Comparison of ENCODE assay signal across 22 cellular contexts in genomic region chr7:94345907-94346306, GRCh38. TPM values are rescaled to one million over a fixed set of nuclear protein-coding genes. Genes with fewer than 3 reads are reported as not detected.
"Had no signal": no experiment of that assay in that cellular context is flagged by ENCODE, and none has a peak within 500 bp of the region (broad histone marks: within the 10 kb centered on the region; RNA-seq: fewer than 3 reads in every experiment).

No MANE protein-coding gene starts in this region.

- H3K27ac ChIP-seq: neutrophil, right atrium auricular region, testis had no signal

- ATAC-seq: effector memory CD8-positive, alpha-beta T cell; left cardiac atrium; left ventricle myocardium superior; naive thymus-derived CD4-positive, alpha-beta T cell; stimulated activated naive B cell treated with anti-CD40 and anti-IgM and Interleukin-4, amounts not matched to agents 10 μg/mL and 1 μg/mL and 100 μg/mL, for 72 hours; stimulated activated naive CD8-positive, alpha-beta T cell treated with anti-CD3 and anti-CD28 coated beads, Interleukin-15, amount 100 ng/mL, for 72 hours had no signal

- H3K36me3 Mint-ChIP-seq: naive thymus-derived CD4-positive, alpha-beta T cell; stimulated activated naive B cell treated with anti-CD40 and anti-IgM and Interleukin-4, amounts not matched to agents 10 μg/mL and 1 μg/mL and 100 μg/mL, for 72 hours had no signal

- H3K4me1 ChIP-seq: right atrium auricular region, testis had no signal

- H3K4me2 ChIP-seq: hepatocyte had no signal

- H3K27me3 Mint-ChIP-seq: dendritic cell treated with granulocyte-macrophage colony-stimulating factor and Interleukin-4, amounts not matched to agents 40 ng/mL and 50 ng/mL, for 4 days; stimulated activated naive CD8-positive, alpha-beta T cell treated with anti-CD3 and anti-CD28 coated beads, Interleukin-15, amount 100 ng/mL, for 72 hours had no signal

- H3K27me3 ChIP-seq: hepatocyte, neutrophil, right atrium auricular region, sigmoid colon, testis, tibial nerve had no signal

- H3K4me3 ChIP-seq: hepatocyte, lung, right atrium auricular region, sigmoid colon, skin epidermis, testis, tibial nerve had no signal

- H2AFZ ChIP-seq: hepatocyte had no signal

- H3K9me3 Mint-ChIP-seq: dendritic cell treated with granulocyte-macrophage colony-stimulating factor and Interleukin-4, amounts not matched to agents 40 ng/mL and 50 ng/mL, for 4 days; effector memory CD8-positive, alpha-beta T cell; stimulated activated naive B cell treated with anti-CD40 and anti-IgM and Interleukin-4, amounts not matched to agents 10 μg/mL and 1 μg/mL and 100 μg/mL, for 72 hours; stimulated activated naive CD8-positive, alpha-beta T cell treated with anti-CD3 and anti-CD28 coated beads, Interleukin-15, amount 100 ng/mL, for 72 hours had no signal

- H3K4me3 Mint-ChIP-seq: dendritic cell treated with granulocyte-macrophage colony-stimulating factor and Interleukin-4, amounts not matched to agents 40 ng/mL and 50 ng/mL, for 4 days; effector memory CD8-positive, alpha-beta T cell; naive thymus-derived CD4-positive, alpha-beta T cell; stimulated activated naive B cell treated with anti-CD40 and anti-IgM and Interleukin-4, amounts not matched to agents 10 μg/mL and 1 μg/mL and 100 μg/mL, for 72 hours; stimulated activated naive CD8-positive, alpha-beta T cell treated with anti-CD3 and anti-CD28 coated beads, Interleukin-15, amount 100 ng/mL, for 72 hours had no signal

- H3K27ac Mint-ChIP-seq: dendritic cell treated with granulocyte-macrophage colony-stimulating factor and Interleukin-4, amounts not matched to agents 40 ng/mL and 50 ng/mL, for 4 days; effector memory CD8-positive, alpha-beta T cell; naive thymus-derived CD4-positive, alpha-beta T cell; stimulated activated naive B cell treated with anti-CD40 and anti-IgM and Interleukin-4, amounts not matched to agents 10 μg/mL and 1 μg/mL and 100 μg/mL, for 72 hours had no signal

- H3K36me3 ChIP-seq: neutrophil, right atrium auricular region, sigmoid colon, tibial nerve had no signal

- H3K9me3 ChIP-seq: neutrophil, right atrium auricular region, sigmoid colon, testis, tibial nerve had no signal

- H3K79me2 ChIP-seq: hepatocyte had no signal

- DNase-seq: effector memory CD8-positive, alpha-beta T cell; erythroblast; foreskin melanocyte; head of caudate nucleus; kidney; left cardiac atrium; left ventricle myocardium superior; mesendoderm; naive thymus-derived CD4-positive, alpha-beta T cell; sigmoid colon; stimulated activated CD4-positive, alpha-beta T cell treated with anti-CD3 and anti-CD28 coated beads, Interleukin-2, amount 100 ng/mL, for 24 hours; stimulated activated CD4-positive, alpha-beta T cell treated with anti-CD3 and anti-CD28 coated beads, Interleukin-4, amount 100 ng/mL, for 4 hours; stimulated activated naive B cell treated with anti-CD40 and anti-IgM and Interleukin-4, amounts not matched to agents 10 μg/mL and 1 μg/mL and 100 μg/mL, for 72 hours; stimulated activated naive CD8-positive, alpha-beta T cell treated with anti-CD3 and anti-CD28 coated beads, Interleukin-15, amount 100 ng/mL, for 72 hours; testis had no signal

- H3K4me1 Mint-ChIP-seq: naive thymus-derived CD4-positive, alpha-beta T cell; stimulated activated naive CD8-positive, alpha-beta T cell treated with anti-CD3 and anti-CD28 coated beads, Interleukin-15, amount 100 ng/mL, for 72 hours had no signal

RNA-seq across cellular contexts. Expression of gene COL1A2, which starts 48.8 kb away (rescaled TPM):
- polyA plus RNA-seq: naive thymus-derived CD4-positive, alpha-beta T cell had no signal
